In genomic region chr13:28499579-28499978, GRCh38 we compare ENCODE assay signal across 28 cellular contexts. TPM values are rescaled to one million over a fixed set of nuclear protein-coding genes. Genes with fewer than 3 reads are reported as not detected.
DNase-seq lines count a peak whose midpoint lies in the region; ATAC-seq and TF ChIP-seq lines count a peak whose summit lies in the region.
"Had no signal": no experiment of that assay in that cellular context is flagged by ENCODE, and none has a peak within 500 bp of the region (broad histone marks: within the 10 kb centered on the region; RNA-seq: fewer than 3 reads in every experiment).

No MANE protein-coding gene starts in this region.

- H3K4ac ChIP-seq in IMR-90 (ENCODE audit: low read depth, low read length) (no peak overlapping the region), mesenchymal stem cell (ENCODE audit: low read depth in 1 of 2, low read length in 2 of 2) (no peak overlapping the region)

- dilution Hi-C loops in IMR-90 (cut with HindIII; ENCODE audit: low sequenced_read_pairs, unreplicated experiment) = no loop called here

- in situ Hi-C loops in IMR-90 (cut with MboI; ENCODE audit: low sequenced_read_pairs) = no loop called here

- POLR2A ChIA-PET in BJ (lab: Charles Lee) (no interaction called here), IMR-90 (lab: Charles Lee; ENCODE audit: unreplicated experiment) (no interaction called here)

- H2AK9ac ChIP-seq in IMR-90 (replicated peaks; ENCODE audit: low read depth, low read length, poor library complexity) = no peak overlapping the region

- TF ChIP-seq POLR2A in IMR-90 (IDR thresholded peaks at IDR 0.05; ENCODE audit: low read depth, low read length) = no peak

- H3K4me1 ChIP-seq in IMR-90 (ENCODE audit: control insufficient read depth, insufficient read depth, low read length) = peaks cover 7% of the 10 kb centered on the region
- H3K4me1 ChIP-seq in mesenchymal stem cell (ENCODE audit: control insufficient read depth, insufficient read depth, low read depth, low read length) = peaks cover 12% of the 10 kb centered on the region

- H2BK12ac ChIP-seq in mesenchymal stem cell (ENCODE audit: low read length in 2 of 2) = no peak overlapping the region

- CTCF ChIA-PET in BJ (lab: Yijun Ruan, JAX) = no interaction called here
- CTCF ChIA-PET in IMR-90 (lab: Yijun Ruan, JAX) = interaction anchor here (0.6 kb wide), 1 partner anchor 174 kb away, joined by 6 read pairs; no protein-coding TSS in a partner anchor

- intact Hi-C loops in IMR-90 (cut with micrococcal nuclease) = loop anchor here (5.0 kb wide), 2 partner anchors 138 to 177 kb away; no protein-coding TSS in a partner anchor

- no peak overlapping the region for H3K9ac ChIP-seq in IMR-90 (ENCODE audit: low read depth, low read length)
- H3K9ac ChIP-seq in mesenchymal stem cell (ENCODE audit: low read length) = no peak overlapping the region

- no peak for TF ChIP-seq CTCF in BJ (IDR thresholded peaks at IDR 0.05; ENCODE audit: insufficient read depth, low read depth, low read length)
- no peak for TF ChIP-seq CTCF in IMR-90 (conservative IDR thresholded peaks at IDR 0.05; ENCODE audit: low read depth, low read length)

- H3K79me1 ChIP-seq in IMR-90 (ENCODE audit: low read depth in 1 of 2, low read length in 2 of 2) = no peaks in the 10 kb centered on the region
- no peaks in the 10 kb centered on the region for H3K79me1 ChIP-seq in mesenchymal stem cell (replicated peaks; ENCODE audit: low read length, poor library complexity, severe bottlenecking)

- no peak overlapping the region for H3K56ac ChIP-seq in IMR-90 (ENCODE audit: extremely low read depth, insufficient read depth, low read length)

- H3K4me2 ChIP-seq in IMR-90 (ENCODE audit: low read depth, low read length) (no peak overlapping the region), mesenchymal stem cell (ENCODE audit: low read length, poor library complexity, severe bottlenecking) (no peak overlapping the region)

- H3K23ac ChIP-seq in IMR-90 (ENCODE audit: low read depth, low read length) (no peak overlapping the region), mesenchymal stem cell (ENCODE audit: low read length in 2 of 2) (no peak overlapping the region)

- no CpG with 5 or more reads among the region's 3 CpGs for WGBS in IMR-90 (ENCODE audit: extremely low coverage in 2 of 2, insufficient read length in 1 of 2), 2 experiments
- 55% methylated on average over 3 of the region's 3 CpGs for WGBS in mesenchymal stem cell

- H3K9me3 ChIP-seq in IMR-90 (ENCODE audit: control insufficient read depth, insufficient read depth, low read length) (no peaks in the 10 kb centered on the region), mesenchymal stem cell (ENCODE audit: control insufficient read depth, low read length) (no peaks in the 10 kb centered on the region)
- H3K9me3 ChIP-seq: heart right ventricle, upper lobe of right lung had no signal

- no peak for TF ChIP-seq RAD21 in IMR-90 (IDR thresholded peaks at IDR 0.05; ENCODE audit: low read length)

- H2BK120ac ChIP-seq in IMR-90 (ENCODE audit: low read depth, low read length) (no peak overlapping the region), mesenchymal stem cell (ENCODE audit: low read depth, low read length) (no peak overlapping the region)

- H3K27ac ChIP-seq in IMR-90 (ENCODE audit: insufficient read depth, low read length) = no peak overlapping the region
- no peak overlapping the region for H3K27ac ChIP-seq in mesenchymal stem cell (ENCODE audit: low read length, poor library complexity, severe bottlenecking)
- H3K27ac ChIP-seq: heart right ventricle, upper lobe of right lung had no signal

- no peak overlapping the region for H3K18ac ChIP-seq in IMR-90 (ENCODE audit: low read depth, low read length)
- H3K18ac ChIP-seq in mesenchymal stem cell (ENCODE audit: low read depth in 1 of 2, low read length in 2 of 2) = no peak overlapping the region

- H3K36me3 ChIP-seq in BJ (ENCODE audit: control insufficient read depth, insufficient read depth, low read length) (no peaks in the 10 kb centered on the region), IMR-90 (ENCODE audit: control insufficient read depth, insufficient read depth, low read length) (no peaks in the 10 kb centered on the region), mesenchymal stem cell (ENCODE audit: control insufficient read depth in 1 of 2, insufficient read depth in 2 of 2, low read depth in 1 of 2, low read length in 2 of 2) (no peaks in the 10 kb centered on the region)
- H3K36me3 ChIP-seq: heart right ventricle, upper lobe of right lung had no signal

- H3K4me3 ChIP-seq in BJ (ENCODE audit: low read depth, low read length) (no peak overlapping the region), IMR-90 (ENCODE audit: insufficient read depth, low read depth, low read length) (no peak overlapping the region), mesenchymal stem cell (ENCODE audit: insufficient read depth in 1 of 2, low read depth in 1 of 2, low read length in 2 of 2) (no peak overlapping the region)
- H3K4me3 ChIP-seq: heart right ventricle, upper lobe of right lung had no signal

- H4K91ac ChIP-seq in IMR-90 (ENCODE audit: insufficient read depth, low read depth, low read length) (no peak overlapping the region), mesenchymal stem cell (ENCODE audit: low read length) (no peak overlapping the region)

- H2BK5ac ChIP-seq in IMR-90 (ENCODE audit: low read depth, low read length, poor library complexity, severe bottlenecking) (no peak overlapping the region), mesenchymal stem cell (ENCODE audit: low read depth, low read length, poor library complexity, severe bottlenecking) (no peak overlapping the region)

- no peaks in the 10 kb centered on the region for H4K20me1 ChIP-seq in IMR-90 (ENCODE audit: insufficient read depth, low read length)

- H2AFZ ChIP-seq in IMR-90 (replicated peaks; ENCODE audit: low read length, poor library complexity) (no peak overlapping the region), mesenchymal stem cell (ENCODE audit: low read depth, low read length) (no peak overlapping the region)

- 0 out of 2 replicates have a peak, but pooled peaks cover 2% of the 10 kb centered on the region for H3K9me1 ChIP-seq in IMR-90 (ENCODE audit: insufficient read depth, low read length)

- H3K27me3 ChIP-seq in BJ (ENCODE audit: control insufficient read depth, insufficient read depth, low read length) (no peaks in the 10 kb centered on the region), IMR-90 (ENCODE audit: control insufficient read depth, insufficient read depth, low read length) (peaks cover 12% of the 10 kb centered on the region; the same call in 1 of the 2 replicates), mesenchymal stem cell (ENCODE audit: control insufficient read depth in 1 of 2, insufficient read depth in 1 of 2, low read length in 2 of 2) (peaks cover 49 to 57% of the 10 kb centered on the region in 2 experiments)

- H2AK5ac ChIP-seq in IMR-90 (ENCODE audit: low read depth, low read length) = no peak overlapping the region
- H2AK5ac ChIP-seq in mesenchymal stem cell (ENCODE audit: low read length, severe bottlenecking) = no peak overlapping the region

- ATAC-seq in IMR-90 (ENCODE audit: low read depth) (peak; percentile 21; the same call in 1 of the 2 replicates), GM19324 (IDR thresholded peaks at IDR 0.05; ENCODE audit: low FRiP score, unreplicated experiment) (no peak)
- ATAC-seq: activated naive CD4-positive, alpha-beta T cell treated with anti-CD3 and anti-CD28 coated beads, Interleukin-2, amount 50 U/mL, for 72 hours; activated T-helper 17 cell treated with anti-CD3 and anti-CD28 coated beads, Interleukin-2, amount 50 U/mL, for 72 hours; heart right ventricle; left lobe of liver; naive thymus-derived CD4-positive, alpha-beta T cell; T-cell; upper lobe of right lung had no signal

- DNase-seq in BJ (ENCODE audit: low read depth) (peak; percentile 25), IMR-90 (peak; percentile 74), amniotic epithelial cell (ENCODE audit: low read depth) (peak; percentile 51), mesenchymal stem cell (peak; percentile 48), NOMO-1 (lab: John Stamatoyannopoulos, UW; ENCODE audit: unreplicated experiment in 2 of 2) (no peak)
- no peak for DNase-seq in activated CD8-positive, alpha-beta memory T cell treated with anti-CD3 and anti-CD28 coated beads for 24 hours
- DNase-seq: activated CD4-positive, alpha-beta T cell treated with anti-CD3 and anti-CD28 coated beads, Interleukin-2, amount 50 U/mL, for 48 hours; activated CD8-positive, alpha-beta memory T cell treated with anti-CD3 and anti-CD28 coated beads, Interleukin-2, amount 50 U/mL, for 48 hours; CD4-positive, alpha-beta T cell; central memory CD4-positive, alpha-beta T cell; dermis blood vessel endothelial cell; heart right ventricle; Karpas-422; naive thymus-derived CD4-positive, alpha-beta T cell; NCI-H1048; NCI-H2029; NCI-H226; NCI-H774; Right ventricle myocardium superior; small intestine; stimulated activated CD4-positive, alpha-beta T cell treated with anti-CD3 and anti-CD28 coated beads, Interleukin-2, amount 100 ng/mL, for 24 hours; T-cell; upper lobe of right lung had no signal

- H4K8ac ChIP-seq in IMR-90 (ENCODE audit: low read depth in 2 of 2, low read length in 2 of 2) (no peak overlapping the region), mesenchymal stem cell (ENCODE audit: low read length) (no peak overlapping the region)

- H3K14ac ChIP-seq in IMR-90 (replicated peaks; ENCODE audit: low read depth, low read length) (no peak overlapping the region), mesenchymal stem cell (ENCODE audit: low read length in 2 of 2) (no peak overlapping the region)

- H2BK15ac ChIP-seq in IMR-90 (ENCODE audit: low read depth, low read length) = no peak overlapping the region
- H2BK15ac ChIP-seq in mesenchymal stem cell (ENCODE audit: low read depth, poor library complexity, severe bottlenecking) = no peak overlapping the region

- no peak overlapping the region for H2BK20ac ChIP-seq in IMR-90 (ENCODE audit: low read depth, low read length)

- no TSS peak for BruUV-seq in IMR-90 (replicated peaks; lab: Mats Ljungman, UMichigan)

- no peak overlapping the region for H4K5ac ChIP-seq in IMR-90 (ENCODE audit: low read depth, low read length)

TF ChIP-seq in IMR-90, 13 proteins besides CTCF, POLR2A, EP300 and RAD21 (continues in another document):
- no peak; the same call in 1 of the 2 replicates for TF ChIP-seq BHLHE40 (IDR thresholded peaks at IDR 0.05; ENCODE audit: low read depth, low read length)
- TF ChIP-seq MAFK (IDR thresholded peaks at IDR 0.05; ENCODE audit: low read depth, low read length) = no peak
- TF ChIP-seq MAZ (IDR thresholded peaks at IDR 0.05; ENCODE audit: borderline replicate concordance, low read depth, low read length) = no peak
- TF ChIP-seq RFX5 (IDR thresholded peaks at IDR 0.05; ENCODE audit: low read depth, low read length) = no peak
- no peak for TF ChIP-seq NFE2L2 (IDR thresholded peaks at IDR 0.05; ENCODE audit: low read depth, low read length)
- TF ChIP-seq CHD1 (IDR thresholded peaks at IDR 0.05; ENCODE audit: low read depth, low read length) = no peak

RNA-seq across cellular contexts. Expression of gene FLT1, which starts 4.7 kb away (rescaled TPM):
- polyA plus RNA-seq in BJ (2011; rRNA removed) = 37.8 and 68.2 TPM in 2 replicates
- polyA minus RNA-seq in BJ (2011; rRNA and poly(A)+ RNA removed) = 46.0 and 57.1 TPM in 2 replicates
- 10.0 and 10.4 TPM in 2 replicates for total RNA-seq in IMR-90 (2012; rRNA removed)
- 4.4 and 4.5 TPM in 2 replicates for polyA plus RNA-seq in IMR-90 (2012; rRNA removed)
- polyA plus RNA-seq in IMR-90 (2012; cell fraction: cytosol; rRNA removed) = 1.6 and 2.5 TPM in 2 replicates
- polyA plus RNA-seq in IMR-90 (2012; cell fraction: nucleus; rRNA removed; ENCODE audit: low replicate concordance) = 1.3 and 3.9 TPM in 2 replicates
- polyA plus RNA-seq in mesenchymal stem cell (2013, experiment 1 of 2) = 42.4 TPM
- 41.8 TPM for polyA plus RNA-seq in mesenchymal stem cell (2013, experiment 2 of 2)
- total RNA-seq: G401 had no signal

Comparison
In these comparisons a context has a peak if more than half of its experiments do, and no peak if none do; other contexts are left out.
1. DNase-seq: peak in BJ (single experiment), IMR-90 (single experiment), amniotic epithelial cell (single experiment) and mesenchymal stem cell (single experiment); none in activated CD8-positive, alpha-beta memory T cell treated with anti-CD3 and anti-CD28 coated beads for 24 hours (single experiment) and NOMO-1 (0 of 2).